1 cellular context compared by ENCODE assay signal in genomic region chr6:136226027-136226673, GRCh38.
TF ChIP-seq lines count a peak whose summit lies in the region.

No MANE protein-coding gene starts in this region.

TF ChIP-seq in HepG2, 621 proteins besides CTCF, POLR2A, EP300 and RAD21 (continued from another document and continues in another):
- TF ChIP-seq ZBTB10 (CRISPR knock-in tag; IDR thresholded peaks at IDR 0.05; ENCODE audit: borderline replicate concordance), result 0 out of 2 replicates have a peak, but pooled peaks have one; percentile 45
- no peak for TF ChIP-seq XBP1 (CRISPR knock-in tag; IDR thresholded peaks at IDR 0.05)
- TF ChIP-seq XRCC5 (optimal IDR thresholded peaks at IDR 0.05; ENCODE audit: low read length), result peak; percentile 24
- TF ChIP-seq SIN3B (IDR thresholded peaks at IDR 0.05; ENCODE audit: low read length), result 0 out of 2 replicates have a peak, but pooled peaks have one; percentile 44
- TF ChIP-seq KLF11 (CRISPR knock-in tag; IDR thresholded peaks at IDR 0.05), result no peak
- no peak for TF ChIP-seq CHD2 (IDR thresholded peaks at IDR 0.05; ENCODE audit: low read depth, low read length)
- TF ChIP-seq REPIN1 (CRISPR knock-in tag; IDR thresholded peaks at IDR 0.05; ENCODE audit: borderline replicate concordance, low read depth), result no peak
- TF ChIP-seq ZBTB21 (CRISPR knock-in tag; IDR thresholded peaks at IDR 0.05), result no peak
- peak; percentile 96 for TF ChIP-seq CEBPB (IDR thresholded peaks at IDR 0.05; ENCODE audit: borderline replicate concordance, low read depth, low read length)
- TF ChIP-seq SMC3 (IDR thresholded peaks at IDR 0.05; ENCODE audit: low read length), result peak; percentile 98
- no peak for TF ChIP-seq HNRNPH1 (optimal IDR thresholded peaks at IDR 0.05; ENCODE audit: low read depth, low read length)
- TF ChIP-seq GTF2F1 (IDR thresholded peaks at IDR 0.05; ENCODE audit: low read length), result no peak; the same call in 1 of the 2 replicates
- TF ChIP-seq ZNF770 (CRISPR knock-in tag; IDR thresholded peaks at IDR 0.05), result no peak
- TF ChIP-seq CENPBD1 (CRISPR knock-in tag; IDR thresholded peaks at IDR 0.05; ENCODE audit: borderline replicate concordance, low read depth), result no peak
- TF ChIP-seq JUND (CRISPR knock-in tag; IDR thresholded peaks at IDR 0.05), result no peak
- TF ChIP-seq KMT2B (CRISPR knock-in tag; IDR thresholded peaks at IDR 0.05), result 0 out of 2 replicates have a peak, but pooled peaks have one; percentile 25
- TF ChIP-seq TEAD3 (CRISPR knock-in tag; optimal IDR thresholded peaks at IDR 0.05; ENCODE audit: borderline replicate concordance), result peak; percentile 79
- TF ChIP-seq ZNF343 (CRISPR knock-in tag; IDR thresholded peaks at IDR 0.05), result no peak
- no peak for TF ChIP-seq ZNF607 (CRISPR knock-in tag; IDR thresholded peaks at IDR 0.05; ENCODE audit: borderline replicate concordance)
- TF ChIP-seq ZNF512B (CRISPR knock-in tag; IDR thresholded peaks at IDR 0.05; ENCODE audit: borderline replicate concordance), result no peak
- TF ChIP-seq IRF2 (CRISPR knock-in tag; IDR thresholded peaks at IDR 0.05), result 0 out of 2 replicates have a peak, but pooled peaks have one; percentile 48
- TF ChIP-seq GABPA (IDR thresholded peaks at IDR 0.05; ENCODE audit: low read depth, low read length), result no peak
- no peak for TF ChIP-seq GABPA (CRISPR knock-in tag; IDR thresholded peaks at IDR 0.05; ENCODE audit: low read depth)
- TF ChIP-seq ARNT2 (CRISPR knock-in tag; IDR thresholded peaks at IDR 0.05; ENCODE audit: low read depth), result no peak
- no peak for TF ChIP-seq ZNF746 (CRISPR knock-in tag; IDR thresholded peaks at IDR 0.05)
- TF ChIP-seq MAZ (IDR thresholded peaks at IDR 0.05; ENCODE audit: borderline replicate concordance, low read depth, low read length), result peak; percentile 59; the same call in 1 of the 2 replicates
- TF ChIP-seq MAZ (CRISPR knock-in tag; IDR thresholded peaks at IDR 0.05; ENCODE audit: low read depth), result no peak
- no peak for TF ChIP-seq ZHX2 (IDR thresholded peaks at IDR 0.05; ENCODE audit: low read depth)
- TF ChIP-seq ZHX2 (CRISPR knock-in tag; IDR thresholded peaks at IDR 0.05; ENCODE audit: borderline replicate concordance), result no peak
- no peak for TF ChIP-seq ZMYM4 (CRISPR knock-in tag; IDR thresholded peaks at IDR 0.05)
- TF ChIP-seq ZNF460 (CRISPR knock-in tag; IDR thresholded peaks at IDR 0.05; ENCODE audit: borderline replicate concordance), result no peak
- TF ChIP-seq TFDP2 (CRISPR knock-in tag; IDR thresholded peaks at IDR 0.05), result 0 out of 2 replicates have a peak, but pooled peaks have one; percentile 30
- TF ChIP-seq ZBTB44 (CRISPR knock-in tag; IDR thresholded peaks at IDR 0.05), result 0 out of 2 replicates have a peak, but pooled peaks have one; percentile 50
- no peak for TF ChIP-seq ZNF562 (CRISPR knock-in tag; IDR thresholded peaks at IDR 0.05; ENCODE audit: borderline replicate concordance)
- 0 out of 2 replicates have a peak, but pooled peaks have one; percentile 34 for TF ChIP-seq ZNF331 (CRISPR knock-in tag; IDR thresholded peaks at IDR 0.05)
- no peak for TF ChIP-seq REL (CRISPR knock-in tag; conservative IDR thresholded peaks at IDR 0.05)
- no peak for TF ChIP-seq FOSL1 (CRISPR knock-in tag; IDR thresholded peaks at IDR 0.05; ENCODE audit: borderline replicate concordance)
- TF ChIP-seq ZBTB3 (CRISPR knock-in tag; IDR thresholded peaks at IDR 0.05; ENCODE audit: borderline replicate concordance, low read depth), result no peak
- TF ChIP-seq ZNF567 (CRISPR knock-in tag; IDR thresholded peaks at IDR 0.05; ENCODE audit: borderline replicate concordance), result 0 out of 2 replicates have a peak, but pooled peaks have one; percentile 21
- TF ChIP-seq ZSCAN22 (CRISPR knock-in tag; IDR thresholded peaks at IDR 0.05), result no peak
- peak; percentile 86; the same call in 1 of the 2 replicates for TF ChIP-seq SP140L (CRISPR knock-in tag; IDR thresholded peaks at IDR 0.05; ENCODE audit: borderline replicate concordance)
- TF ChIP-seq ZNF776 (CRISPR knock-in tag; IDR thresholded peaks at IDR 0.05), result no peak
- TF ChIP-seq MED1 (CRISPR knock-in tag; IDR thresholded peaks at IDR 0.05), result peak; percentile 26; the same call in 1 of the 2 replicates
- no peak for TF ChIP-seq ETS1 (CRISPR knock-in tag; IDR thresholded peaks at IDR 0.05)
- TF ChIP-seq JARID2 (CRISPR knock-in tag; IDR thresholded peaks at IDR 0.05; ENCODE audit: insufficient replicate concordance), result no peak
- no peak; the same call in 1 of the 2 replicates for TF ChIP-seq KLF6 (CRISPR knock-in tag; IDR thresholded peaks at IDR 0.05)
- no peak for TF ChIP-seq ZNF543 (CRISPR knock-in tag; IDR thresholded peaks at IDR 0.05)
- no peak for TF ChIP-seq NBN (conservative IDR thresholded peaks at IDR 0.05)
- no peak for TF ChIP-seq TAF1 (CRISPR knock-in tag; IDR thresholded peaks at IDR 0.05)
- TF ChIP-seq KLF16 (CRISPR knock-in tag; IDR thresholded peaks at IDR 0.05), result peak in 1 of 2 experiments; percentile 82; a peak in 2 of 4 replicates
- TF ChIP-seq ZFP62 (CRISPR knock-in tag; IDR thresholded peaks at IDR 0.05), result no peak
- TF ChIP-seq HNRNPK (IDR thresholded peaks at IDR 0.05; ENCODE audit: low read depth, low read length, poor library complexity, severe bottlenecking), result no peak
